ENCODE assay signal across 20 cellular contexts in the genomic region with DNA sequence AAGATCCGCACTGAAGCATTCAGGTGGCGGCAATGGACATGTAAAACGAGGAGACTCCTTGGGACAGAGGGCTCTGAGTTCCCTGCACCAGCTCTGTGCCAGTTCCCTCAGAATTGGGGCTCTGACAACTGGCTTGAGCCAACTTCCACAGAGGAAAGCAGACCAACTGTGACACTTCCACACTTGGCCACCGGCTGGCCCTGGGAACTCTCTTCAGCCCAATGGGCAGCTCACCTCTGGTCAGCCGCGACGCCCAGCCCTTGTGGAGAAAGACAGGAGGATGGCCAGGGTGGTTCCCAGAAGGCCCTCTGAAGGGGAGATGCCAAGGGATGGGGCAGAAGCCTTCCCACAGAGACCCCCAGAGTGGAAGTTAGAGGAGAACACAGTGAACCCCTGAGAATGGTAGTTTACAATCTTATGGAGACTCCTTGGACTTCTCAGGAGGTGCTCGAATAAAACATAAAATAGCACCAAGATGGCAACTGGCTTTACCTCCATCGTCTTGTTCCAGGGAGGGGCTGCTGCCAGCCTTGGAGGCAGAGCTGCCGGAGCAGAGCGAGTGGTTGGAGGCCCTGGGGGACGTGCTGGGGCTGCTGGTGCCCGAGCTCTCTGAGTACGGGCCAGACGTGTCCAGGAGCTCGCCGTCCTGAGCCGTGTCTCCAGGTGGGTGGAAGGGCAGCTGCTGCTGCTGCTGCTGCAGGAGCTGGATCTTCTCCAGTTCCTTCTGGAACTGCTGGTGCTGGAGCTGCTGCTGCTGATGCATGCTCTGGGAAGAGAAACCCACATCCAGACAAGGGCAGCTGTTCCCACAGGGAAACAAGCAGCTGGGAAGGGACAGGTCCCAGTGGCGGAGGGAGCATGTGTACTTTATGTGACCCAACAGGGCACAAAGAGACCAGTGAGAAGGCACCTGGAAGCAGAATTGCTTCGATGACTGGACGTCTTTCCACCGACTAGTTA. TPM values are rescaled to one million over a fixed set of nuclear protein-coding genes. Genes with fewer than 3 reads are reported as not detected.
DNase-seq lines count a peak whose midpoint lies in the region; ATAC-seq, FAIRE-seq and TF ChIP-seq lines count a peak whose summit lies in the region.
"Had no signal": no experiment of that assay in that cellular context is flagged by ENCODE, and none has a peak within 500 bp of the region (broad histone marks: within the 10 kb centered on the region; RNA-seq: fewer than 3 reads in every experiment).

No MANE protein-coding gene starts in this region.

- no peak for TF ChIP-seq POLR2A in GM12878 (IDR thresholded peaks at IDR 0.05; ENCODE audit: low read depth, low read length)

- no peak for ATAC-seq in CD8-positive, alpha-beta T cell
- ATAC-seq in GM12878 (no peak), HG03280 (IDR thresholded peaks at IDR 0.05; ENCODE audit: unreplicated experiment) (no peak)
- ATAC-seq in naive thymus-derived CD8-positive, alpha-beta T cell = no peak

- H3K27me3 Mint-ChIP-seq in CD8-positive, alpha-beta T cell (ENCODE audit: low read depth) = no peaks in the 10 kb centered on the region
- no peaks in the 10 kb centered on the region for H3K27me3 Mint-ChIP-seq in naive thymus-derived CD8-positive, alpha-beta T cell

- H3K4me1 Mint-ChIP-seq in CD8-positive, alpha-beta T cell (ENCODE audit: low read depth) = peaks cover 41% of the 10 kb centered on the region
- peaks cover 16 to 55% (median 30%) of the 10 kb centered on the region in 4 donors for H3K4me1 Mint-ChIP-seq in naive thymus-derived CD8-positive, alpha-beta T cell

- no peaks in the 10 kb centered on the region for H4K20me1 ChIP-seq in GM12878 (ENCODE audit: control insufficient read depth, insufficient read depth)

- H3K4me2 ChIP-seq in GM12878 (ENCODE audit: control insufficient read depth, insufficient read depth) = no peak overlapping the region

- H3K4me3 Mint-ChIP-seq in CD8-positive, alpha-beta T cell = no peak overlapping the region
- no peak overlapping the region for H3K4me3 Mint-ChIP-seq in naive thymus-derived CD8-positive, alpha-beta T cell

- H3K4me3 ChIP-seq in CD8-positive, alpha-beta T cell (ENCODE audit: low read depth, low read length) = no peak overlapping the region
- H3K4me3 ChIP-seq in HUES64 (ENCODE audit: low read length) (no peak overlapping the region), GM12878 (no peak overlapping the region)
- H3K4me3 ChIP-seq: skin epidermis, thoracic aorta had no signal

- no peaks in the 10 kb centered on the region for H3K79me2 ChIP-seq in GM12878 (ENCODE audit: control insufficient read depth, insufficient read depth, low read length)
- H3K79me2 ChIP-seq: parathyroid adenoma had no signal

- no TSS peak for BruUV-seq in GM12878 (replicated peaks; lab: Mats Ljungman, UMichigan)

- no peak for FAIRE-seq in GM12878 (lab: Jason Lieb, UNC)
- FAIRE-seq: D721Med, endothelial cell of umbilical vein had no signal

- TF ChIP-seq CTCF in CD8-positive, alpha-beta T cell (IDR thresholded peaks at IDR 0.05) = no peak
- no peak for TF ChIP-seq CTCF in GM12878 (IDR thresholded peaks at IDR 0.05 in 2 of 3, conservative IDR thresholded peaks at IDR 0.05 in 1 of 3; ENCODE audit: control insufficient read depth in 2 of 3, extremely low read depth in 1 of 3, insufficient read depth in 1 of 3, low read depth in 3 of 3, low read length in 3 of 3)

- no peak for TF ChIP-seq EP300 in GM12878 (IDR thresholded peaks at IDR 0.05; ENCODE audit: borderline replicate concordance in 1 of 2, control insufficient read depth in 1 of 2, low read depth in 2 of 2, low read length in 2 of 2)

- no peak for DNase-seq in CD8-positive, alpha-beta T cell
- DNase-seq in GM12878 (ENCODE audit: low read depth, low spot score) = no peak
- no peak for DNase-seq in naive thymus-derived CD8-positive, alpha-beta T cell
- no peak for DNase-seq in UCSD-AML1 (lab: John Stamatoyannopoulos, UW; ENCODE audit: unreplicated experiment)
- DNase-seq in dedifferentiated amniotic fluid mesenchymal stem cell (ENCODE audit: extremely low spot score) = no peak
- no peak for DNase-seq in foreskin melanocyte
- DNase-seq: activated CD4-positive, alpha-beta T cell treated with anti-CD3 and anti-CD28 coated beads, Interleukin-2, amount 50 U/mL, for 48 hours; AML-193; foreskin fibroblast; NCI-H1048; NCI-H524 treated with DMSO at 0.1 percent for 48 hours; PC-3 had no signal

- WGBS in HUES64 = 92% methylated on average over 22 of the region's 22 CpGs
- WGBS in GM12878 (ENCODE audit: insufficient coverage, insufficient replicate concordance, low lambda C conversion rate, missing lambda C conversion rate) = 95% methylated on average over 22 of the region's 22 CpGs

- SMC1A ChIA-PET in GM12878 (lab: Charles Lee; ENCODE audit: uncharacterized antibody, unreplicated experiment) = interaction anchor here (1.3 to 3.7 kb wide), 8 partner anchors 20 to 77 kb away, joined by 3 to 53 read pairs (median 6); no protein-coding TSS in a partner anchor

- peaks cover 91% of the 10 kb centered on the region for H3K36me3 Mint-ChIP-seq in CD8-positive, alpha-beta T cell
- H3K36me3 Mint-ChIP-seq in naive thymus-derived CD8-positive, alpha-beta T cell = peaks cover 0 to 47% (median 25%) of the 10 kb centered on the region in 3 donors

- H2AFZ ChIP-seq in GM12878 (ENCODE audit: control insufficient read depth, low read depth, low read length) = no peak overlapping the region
- H2AFZ ChIP-seq: parathyroid adenoma had no signal

- no peaks in the 10 kb centered on the region for H3K9me3 ChIP-seq in CD8-positive, alpha-beta T cell (ENCODE audit: low read length)
- no peaks in the 10 kb centered on the region for H3K9me3 ChIP-seq in HUES64 (ENCODE audit: insufficient read depth, low read depth, low read length)
- H3K9me3 ChIP-seq in GM12878 (replicated peaks; ENCODE audit: control insufficient read depth, insufficient read depth, low read length) = no peaks in the 10 kb centered on the region
- H3K9me3 ChIP-seq: thoracic aorta had no signal

- no peak for TF ChIP-seq RAD21 in GM12878 (IDR thresholded peaks at IDR 0.05; ENCODE audit: insufficient read depth, low read depth, low read length)

- POLR2A ChIA-PET in CD8-positive, alpha-beta T cell (lab: Charles Lee) = interaction anchor here (1.4 to 4.2 kb wide), 4 partner anchors 72 to 91 kb away, joined by 3 to 16 read pairs (median 8); partner anchors contain the start of gene ERN1
- POLR2A ChIA-PET in GM12878 (lab: Charles Lee) = interaction anchor here (1.3 to 1.7 kb wide), 4 partner anchors 69 to 92 kb away, joined by 3 to 5 read pairs (median 4); no protein-coding TSS in a partner anchor
- POLR2A ChIA-PET in naive thymus-derived CD8-positive, alpha-beta T cell (lab: Charles Lee) = no interaction called here

- H3K36me3 ChIP-seq in CD8-positive, alpha-beta T cell (ENCODE audit: insufficient read depth, low read length) = no peaks in the 10 kb centered on the region
- no peaks in the 10 kb centered on the region for H3K36me3 ChIP-seq in HUES64 (ENCODE audit: insufficient read depth, low read length)
- peaks cover 10 to 41% of the 10 kb centered on the region in 2 experiments for H3K36me3 ChIP-seq in GM12878 (ENCODE audit: control insufficient read depth in 2 of 2, insufficient read depth in 2 of 2, low read length in 1 of 2)

- peak overlapping the region; percentile 78 for H3K27ac Mint-ChIP-seq in CD8-positive, alpha-beta T cell
- peak overlapping the region in 6 of 10 donors; percentile 43 to 90 (median 74) for H3K27ac Mint-ChIP-seq in naive thymus-derived CD8-positive, alpha-beta T cell

- RAD21 ChIA-PET in GM12878 (lab: Charles Lee; ENCODE audit: unreplicated experiment) = interaction anchor here (0.6 to 6.7 kb wide), 5 partner anchors 26 to 216 kb away, joined by 4 to 89 read pairs (median 4); partner anchors contain the start of gene ERN1

- intact Hi-C loops in CD8-positive, alpha-beta T cell (cut with DNase I, micrococcal nuclease) = no loop called here
- intact Hi-C loops in GM12878 (cut with micrococcal nuclease; ENCODE audit: unreplicated experiment) = no loop called here

- H3K4me1 ChIP-seq in CD8-positive, alpha-beta T cell (ENCODE audit: insufficient read depth, low read length) = peaks cover 27% of the 10 kb centered on the region
- H3K4me1 ChIP-seq in HUES64 (ENCODE audit: insufficient read depth, low read length) = peaks cover 10% of the 10 kb centered on the region
- H3K4me1 ChIP-seq in GM12878 (ENCODE audit: control insufficient read depth, insufficient read depth, low read length) = peaks cover 20% of the 10 kb centered on the region
- H3K4me1 ChIP-seq: parathyroid adenoma had no signal

- in situ Hi-C loops in GM12878 (cut with MboI) = no loop called here

- no peaks in the 10 kb centered on the region for H3K27me3 ChIP-seq in CD8-positive, alpha-beta T cell (ENCODE audit: insufficient read depth, low read length)
- H3K27me3 ChIP-seq in HUES64 (ENCODE audit: insufficient read depth, low read length) (no peaks in the 10 kb centered on the region), GM12878 (replicated peaks in 1 of 2; ENCODE audit: control insufficient read depth in 2 of 2, insufficient read depth in 2 of 2, low read length in 1 of 2) (no peaks in the 10 kb centered on the region)

- CTCF ChIA-PET in CD8-positive, alpha-beta T cell (lab: Charles Lee) = interaction anchor here (2.2 to 9.1 kb wide), 5 partner anchors 8 to 76 kb away, joined by 9 to 93 read pairs (median 11); partner anchors contain the start of gene ERN1
- CTCF ChIA-PET in GM12878 (lab: Yijun Ruan, JAX) = interaction anchor here (0.6 to 5.2 kb wide), 8 partner anchors 13 to 143 kb away, joined by 3 to 71 read pairs (median 8); partner anchors contain the start of gene ERN1

- no peak overlapping the region for H3K27ac ChIP-seq in CD8-positive, alpha-beta T cell (ENCODE audit: low read depth, low read length)
- peak overlapping the region; percentile 55; the same call in 1 of the 2 replicates for H3K27ac ChIP-seq in HUES64 (ENCODE audit: low read depth, low read length)
- peak overlapping the region; percentile 35 for H3K27ac ChIP-seq in GM12878 (ENCODE audit: control insufficient read depth, insufficient read depth)
- H3K27ac ChIP-seq: parathyroid adenoma, thoracic aorta had no signal

- H3K9ac ChIP-seq in HUES64 (ENCODE audit: low read depth, low read length) (no peak overlapping the region), GM12878 (ENCODE audit: control insufficient read depth, insufficient read depth, low read length) (no peak overlapping the region)
- H3K9ac ChIP-seq: parathyroid adenoma had no signal

- H3K9me3 Mint-ChIP-seq in CD8-positive, alpha-beta T cell = no peaks in the 10 kb centered on the region
- no peaks in the 10 kb centered on the region for H3K9me3 Mint-ChIP-seq in naive thymus-derived CD8-positive, alpha-beta T cell

RNA-seq across cellular contexts. Expression of gene ICAM2, which starts 35.0 kb away (rescaled TPM):
- 10 to 100 TPM; 38.0 to 38.7 TPM for total RNA-seq in CD8-positive, alpha-beta T cell
- polyA plus RNA-seq in HUES64 (2013, experiment 1 of 2) = 0.55 TPM
- 0.57 TPM for polyA plus RNA-seq in HUES64 (2013, experiment 2 of 2)
- total RNA-seq in GM12878 (2013; cell fraction: nucleolus; rRNA removed) = 74.8 and 80.2 TPM in 2 replicates
- 60.7 and 62.8 TPM in 2 replicates for total RNA-seq in GM12878 (2014; rRNA removed)
- 39.2 and 40.8 TPM in 2 replicates for total RNA-seq in GM12878 (2014; rRNA removed; fragmentation: Illumina TruSeq; extraction: Trizol)
- 37.4 and 42.7 TPM in 2 replicates for total RNA-seq in GM12878 (2021)
- 31.8 TPM for polyA plus RNA-seq in GM12878 (2011; ENCODE audit: low read depth)
- 53.7 and 108 TPM in 2 replicates for polyA plus RNA-seq in GM12878 (2011; rRNA removed)
- 170 and 179 TPM in 2 replicates for polyA plus RNA-seq in GM12878 (2011; cell fraction: cytosol; rRNA removed)
- 67.6 and 85.3 TPM in 2 replicates for polyA plus RNA-seq in GM12878 (2011; cell fraction: nucleus; rRNA removed)
- 38.9 and 53.9 TPM in 2 replicates for polyA plus RNA-seq in GM12878 (2012)
- 34.5 and 55.5 TPM in 2 replicates for polyA plus RNA-seq in GM12878 (2014; fragmentation: Illumina TruSeq; extraction: Trizol)
- 10 to 100 TPM; 23.6 to 27.7 TPM for polyA plus RNA-seq in GM12878 (2014; fragmentation: Nextera tagmentation; extraction: Ambion mirVana)
- polyA plus RNA-seq in GM12878 (2014; rRNA removed) = 61.4 and 66.7 TPM in 2 replicates
- 10 to 100 TPM; 69.8 to 70.2 TPM for polyA plus RNA-seq in GM12878 (2016; fragmentation: Nextera tagmentation; extraction: Ambion mirVana)
- polyA minus RNA-seq in GM12878 (2011; rRNA and poly(A)+ RNA removed) = 109 and 137 TPM in 2 replicates
- 37.4 and 38.6 TPM in 2 replicates for polyA minus RNA-seq in GM12878 (2011; cell fraction: cytosol; rRNA and poly(A)+ RNA removed)
- polyA minus RNA-seq in GM12878 (2011; cell fraction: nucleus; rRNA and poly(A)+ RNA removed) = 14.5 and 23.2 TPM in 2 replicates
- 10 to 100 TPM; 89.2 to 89.3 TPM for total RNA-seq in naive thymus-derived CD8-positive, alpha-beta T cell
- polyA plus RNA-seq in naive thymus-derived CD8-positive, alpha-beta T cell = 100 to 1,000 TPM; 218 to 306 (median 289) TPM
- total RNA-seq: G401, PC-3 had no signal

RNA-seq across cellular contexts. Expression of gene PRR29, which starts 57.3 kb away (rescaled TPM):
- under 1 TPM; 0.24 to 0.97 TPM for total RNA-seq in CD8-positive, alpha-beta T cell
- polyA plus RNA-seq in HUES64 (2013, experiment 1 of 2) = 1.3 TPM
- 0.44 TPM for polyA plus RNA-seq in HUES64 (2013, experiment 2 of 2)
- not detected in 2 replicates for total RNA-seq in GM12878 (2013; cell fraction: nucleolus; rRNA removed)
- total RNA-seq in GM12878 (2014; rRNA removed) (0.22 TPM in 1 of 2 replicates, not detected in the other), GM12878 (2014; rRNA removed; fragmentation: Illumina TruSeq; extraction: Trizol) (not detected in 2 replicates), GM12878 (2021) (0.26 TPM in 1 of 2 replicates, not detected in the other)
- 0.54 TPM for polyA plus RNA-seq in GM12878 (2011; ENCODE audit: low read depth)
- polyA plus RNA-seq in GM12878 (2011; rRNA removed) (0.04 and 0.18 TPM in 2 replicates), GM12878 (2014; fragmentation: Illumina TruSeq; extraction: Trizol) (0.01 TPM in 1 of 2 replicates, not detected in the other), GM12878 (2014; fragmentation: Nextera tagmentation; extraction: Ambion mirVana) (under 1 TPM; 0.06 to 0.15 TPM), GM12878 (2014; rRNA removed) (0.08 TPM in 1 of 2 replicates, not detected in the other), GM12878 (2016; fragmentation: Nextera tagmentation; extraction: Ambion mirVana) (1 to 10 TPM; 1.7 to 2.4 TPM)
- polyA plus RNA-seq in GM12878 (2011; cell fraction: cytosol; rRNA removed) = 0.12 and 0.37 TPM in 2 replicates
- 1.1 and 1.5 TPM in 2 replicates for polyA plus RNA-seq in GM12878 (2011; cell fraction: nucleus; rRNA removed)
- polyA plus RNA-seq in GM12878 (2012) = 0.86 and 1.4 TPM in 2 replicates
- 0.15 TPM in 1 of 2 replicates, not detected in the other for polyA minus RNA-seq in GM12878 (2011; rRNA and poly(A)+ RNA removed)
- polyA minus RNA-seq in GM12878 (2011; cell fraction: cytosol; rRNA and poly(A)+ RNA removed) = not detected in 2 replicates
- 0.10 and 0.12 TPM in 2 replicates for polyA minus RNA-seq in GM12878 (2011; cell fraction: nucleus; rRNA and poly(A)+ RNA removed)
- under 1 TPM in 1 of 2 experiments, not detected in 1; 0.30 TPM for total RNA-seq in naive thymus-derived CD8-positive, alpha-beta T cell
- 1 to 10 TPM; 3.4 to 4.6 (median 3.7) TPM for polyA plus RNA-seq in naive thymus-derived CD8-positive, alpha-beta T cell
- total RNA-seq: thoracic aorta had no signal
